In the genomic region with DNA sequence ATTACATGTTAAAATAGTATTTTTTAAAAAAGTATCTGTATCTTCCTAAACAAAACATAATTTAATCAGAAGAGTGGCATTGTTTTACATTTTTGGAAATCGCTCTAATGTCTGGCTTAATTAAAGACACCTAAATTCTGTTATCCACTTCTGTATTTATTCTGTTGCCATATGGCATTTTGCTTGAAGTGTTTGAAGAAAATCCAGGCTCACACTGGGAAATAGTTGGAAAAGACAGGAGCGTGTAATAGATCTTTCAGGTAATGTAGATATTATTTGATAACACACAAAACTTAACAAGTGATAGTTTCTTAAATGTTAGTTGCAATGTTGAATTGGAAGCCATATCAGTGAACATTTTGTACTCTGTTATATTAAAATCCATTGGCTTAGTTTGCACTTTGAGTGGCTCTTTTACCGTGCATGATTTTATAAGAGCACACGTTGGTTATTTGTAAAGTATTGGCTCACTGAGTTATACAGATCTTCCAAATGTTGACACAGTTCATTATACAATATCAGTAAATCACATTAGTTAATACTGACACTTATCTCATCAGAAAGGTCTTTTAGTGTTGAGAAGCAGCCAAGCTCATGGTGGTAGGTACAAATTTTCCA, we compare ENCODE assay signal across 21 cellular contexts.
"Had no signal": no experiment of that assay in that cellular context is flagged by ENCODE, and none has a peak within 500 bp of the region (broad histone marks: within the 10 kb centered on the region; RNA-seq: fewer than 3 reads in every experiment).

No MANE protein-coding gene starts in this region.

- DNase-seq: dorsolateral prefrontal cortex; effector CD4-positive, alpha-beta T cell; kidney; mesenchymal stem cell; mucosa of descending colon; naive B cell; posterior cingulate gyrus; psoas muscle; right cardiac atrium; sigmoid colon; stimulated activated CD4-positive, alpha-beta T cell treated with anti-CD3 and anti-CD28 coated beads, Interleukin-4, amount 100 ng/mL, for 4 hours; stimulated activated naive CD8-positive, alpha-beta T cell treated with anti-CD3 and anti-CD28 coated beads, Interleukin-15, Interleukin-2, amounts not matched to agents 100 U/mL and 50 U/mL, for 24 hours; substantia nigra; testis; tibial artery had no signal

- FAIRE-seq: colon, frontal cortex, kidney had no signal

- ATAC-seq: left lobe of liver; mucosa of descending colon; natural killer cell treated with Interleukin-12 subunit alpha and Interleukin-12 subunit beta and Interleukin-15 and Interleukin-18, amount 100 ng/mL, for 72 hours; psoas muscle; right cardiac atrium; stimulated activated memory B cell treated with anti-CD40 and anti-IgM and Interleukin-4, amounts not matched to agents 10 μg/mL and 1 μg/mL and 100 μg/mL, for 72 hours; stimulated activated naive CD8-positive, alpha-beta T cell treated with anti-CD3 and anti-CD28 coated beads, Interleukin-15, Interleukin-2, amounts not matched to agents 100 U/mL and 50 U/mL, for 24 hours had no signal

- H3K27ac ChIP-seq: neural progenitor cell, psoas muscle, sigmoid colon, testis, tibial artery had no signal
